27 cellular contexts compared by ENCODE assay signal in genomic region chr14:25215607-25216006, GRCh38.
"Had no signal": no experiment of that assay in that cellular context is flagged by ENCODE, and none has a peak within 500 bp of the region (broad histone marks: within the 10 kb centered on the region; RNA-seq: fewer than 3 reads in every experiment).

No MANE protein-coding gene starts in this region.

- H3K27ac Mint-ChIP-seq: memory B cell; naive thymus-derived CD4-positive, alpha-beta T cell; natural killer cell treated with Interleukin-12 subunit alpha and Interleukin-12 subunit beta and Interleukin-15 and Interleukin-18, amount 100 ng/mL, for 72 hours; stimulated activated naive B cell treated with anti-CD40 and anti-IgM and Interleukin-4, amounts not matched to agents 10 μg/mL and 1 μg/mL and 100 μg/mL, for 72 hours had no signal

- H3K4me1 Mint-ChIP-seq: memory B cell; naive thymus-derived CD4-positive, alpha-beta T cell; stimulated activated naive B cell treated with anti-CD40 and anti-IgM and Interleukin-4, amounts not matched to agents 10 μg/mL and 1 μg/mL and 100 μg/mL, for 72 hours had no signal

- H3K4me3 ChIP-seq: left lung, lung, mucosa of descending colon, ovary, prostate gland, skin epidermis, stomach, testis, thyroid gland, transverse colon, upper lobe of right lung had no signal

- DNase-seq: kidney glomerular epithelial cell; left cardiac atrium; left lung; midbrain; mucosa of descending colon; naive thymus-derived CD4-positive, alpha-beta T cell; ovary; posterior cingulate gyrus; retina; right cardiac atrium; stimulated activated CD4-positive, alpha-beta T cell treated with anti-CD3 and anti-CD28 coated beads, Interleukin-12 subunit alpha, Interleukin-12 subunit beta, amount 100 ng/mL, for 4 hours; stimulated activated CD4-positive, alpha-beta T cell treated with anti-CD3 and anti-CD28 coated beads, Interleukin-15, amount 100 ng/mL, for 24 hours; stimulated activated CD4-positive, alpha-beta T cell treated with anti-CD3 and anti-CD28 coated beads, Interleukin-2, amount 100 ng/mL, for 24 hours; stimulated activated CD4-positive, alpha-beta T cell treated with anti-CD3 and anti-CD28 coated beads, Interleukin-4, amount 100 ng/mL, for 1 hour; stimulated activated naive B cell treated with anti-CD40 and anti-IgM and Interleukin-4, amounts not matched to agents 10 μg/mL and 1 μg/mL and 100 μg/mL, for 72 hours; stimulated activated naive CD8-positive, alpha-beta T cell treated with anti-CD3 and anti-CD28 coated beads, Interleukin-15, Interleukin-2, amounts not matched to agents 100 U/mL and 50 U/mL, for 24 hours; stomach; testis; thyroid gland; transverse colon; upper lobe of right lung had no signal

- H3K27me3 Mint-ChIP-seq: stimulated activated naive B cell treated with anti-CD40 and anti-IgM and Interleukin-4, amounts not matched to agents 10 μg/mL and 1 μg/mL and 100 μg/mL, for 72 hours had no signal

- ATAC-seq: left cardiac atrium; left lung; mucosa of descending colon; naive thymus-derived CD4-positive, alpha-beta T cell; natural killer cell treated with Interleukin-12 subunit alpha and Interleukin-12 subunit beta and Interleukin-15 and Interleukin-18, amount 100 ng/mL, for 72 hours; right cardiac atrium; sciatic nerve; stimulated activated naive B cell treated with anti-CD40 and anti-IgM and Interleukin-4, amounts not matched to agents 10 μg/mL and 1 μg/mL and 100 μg/mL, for 72 hours; stimulated activated naive CD8-positive, alpha-beta T cell treated with anti-CD3 and anti-CD28 coated beads, Interleukin-15, Interleukin-2, amounts not matched to agents 100 U/mL and 50 U/mL, for 24 hours; upper lobe of right lung had no signal

- H3K27ac ChIP-seq: left lung, ovary, prostate gland, skin epidermis, stomach, testis, thyroid gland, transverse colon, upper lobe of right lung had no signal

- H3K9me3 ChIP-seq: left lung, mucosa of descending colon, ovary, prostate gland, stomach, testis, thyroid gland, transverse colon, upper lobe of right lung had no signal

- H3K9me3 Mint-ChIP-seq: natural killer cell treated with Interleukin-12 subunit alpha and Interleukin-12 subunit beta and Interleukin-15 and Interleukin-18, amount 100 ng/mL, for 72 hours had no signal

- H3K27me3 ChIP-seq: left lung, ovary, stomach, testis, thyroid gland, transverse colon, upper lobe of right lung had no signal

- H3K36me3 ChIP-seq: left lung, ovary, prostate gland, stomach, thyroid gland, transverse colon, upper lobe of right lung had no signal

- H3K4me1 ChIP-seq: left lung, prostate gland, stomach, testis, thyroid gland, upper lobe of right lung had no signal

- H3K4me3 Mint-ChIP-seq: memory B cell; naive thymus-derived CD4-positive, alpha-beta T cell; natural killer cell treated with Interleukin-12 subunit alpha and Interleukin-12 subunit beta and Interleukin-15 and Interleukin-18, amount 100 ng/mL, for 72 hours; stimulated activated naive B cell treated with anti-CD40 and anti-IgM and Interleukin-4, amounts not matched to agents 10 μg/mL and 1 μg/mL and 100 μg/mL, for 72 hours had no signal

- H3K36me3 Mint-ChIP-seq: memory B cell; naive thymus-derived CD4-positive, alpha-beta T cell; natural killer cell treated with Interleukin-12 subunit alpha and Interleukin-12 subunit beta and Interleukin-15 and Interleukin-18, amount 100 ng/mL, for 72 hours; stimulated activated naive B cell treated with anti-CD40 and anti-IgM and Interleukin-4, amounts not matched to agents 10 μg/mL and 1 μg/mL and 100 μg/mL, for 72 hours had no signal
